In the genomic region with DNA sequence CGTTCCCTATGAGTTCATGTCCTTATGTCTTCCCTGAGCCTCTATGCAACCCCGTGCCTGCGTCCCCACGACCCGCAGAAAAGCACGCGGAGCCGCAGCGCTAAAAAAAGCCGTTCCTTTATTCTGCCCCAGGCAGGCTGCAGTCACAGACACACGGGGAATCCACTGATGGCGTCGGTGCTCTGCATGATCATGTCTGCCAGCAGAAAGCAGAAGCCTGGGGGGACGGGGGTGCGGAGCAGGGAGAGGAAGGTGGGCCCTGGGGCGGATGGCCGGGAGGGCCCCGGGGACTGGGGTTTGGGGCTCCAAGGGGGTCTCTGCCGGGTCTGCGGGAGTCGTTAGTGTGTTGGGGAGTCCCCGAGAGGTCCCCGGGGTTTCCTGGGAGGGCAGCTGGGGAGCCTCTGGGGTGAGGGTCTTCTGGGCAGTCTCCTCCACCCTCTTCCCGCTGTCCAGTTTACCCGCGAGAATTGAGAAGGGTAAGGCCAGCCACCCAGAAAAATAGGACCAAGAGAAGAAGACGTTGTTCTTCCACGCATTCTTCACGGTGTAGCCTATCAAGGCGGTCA, we compare ENCODE assay signal across 1 cellular context.
TF ChIP-seq lines count a peak whose summit lies in the region.

No MANE protein-coding gene starts in this region.

TF ChIP-seq in HepG2, 621 proteins besides CTCF, POLR2A, EP300 and RAD21 (continued from another document):
- TF ChIP-seq, protein P1, sequence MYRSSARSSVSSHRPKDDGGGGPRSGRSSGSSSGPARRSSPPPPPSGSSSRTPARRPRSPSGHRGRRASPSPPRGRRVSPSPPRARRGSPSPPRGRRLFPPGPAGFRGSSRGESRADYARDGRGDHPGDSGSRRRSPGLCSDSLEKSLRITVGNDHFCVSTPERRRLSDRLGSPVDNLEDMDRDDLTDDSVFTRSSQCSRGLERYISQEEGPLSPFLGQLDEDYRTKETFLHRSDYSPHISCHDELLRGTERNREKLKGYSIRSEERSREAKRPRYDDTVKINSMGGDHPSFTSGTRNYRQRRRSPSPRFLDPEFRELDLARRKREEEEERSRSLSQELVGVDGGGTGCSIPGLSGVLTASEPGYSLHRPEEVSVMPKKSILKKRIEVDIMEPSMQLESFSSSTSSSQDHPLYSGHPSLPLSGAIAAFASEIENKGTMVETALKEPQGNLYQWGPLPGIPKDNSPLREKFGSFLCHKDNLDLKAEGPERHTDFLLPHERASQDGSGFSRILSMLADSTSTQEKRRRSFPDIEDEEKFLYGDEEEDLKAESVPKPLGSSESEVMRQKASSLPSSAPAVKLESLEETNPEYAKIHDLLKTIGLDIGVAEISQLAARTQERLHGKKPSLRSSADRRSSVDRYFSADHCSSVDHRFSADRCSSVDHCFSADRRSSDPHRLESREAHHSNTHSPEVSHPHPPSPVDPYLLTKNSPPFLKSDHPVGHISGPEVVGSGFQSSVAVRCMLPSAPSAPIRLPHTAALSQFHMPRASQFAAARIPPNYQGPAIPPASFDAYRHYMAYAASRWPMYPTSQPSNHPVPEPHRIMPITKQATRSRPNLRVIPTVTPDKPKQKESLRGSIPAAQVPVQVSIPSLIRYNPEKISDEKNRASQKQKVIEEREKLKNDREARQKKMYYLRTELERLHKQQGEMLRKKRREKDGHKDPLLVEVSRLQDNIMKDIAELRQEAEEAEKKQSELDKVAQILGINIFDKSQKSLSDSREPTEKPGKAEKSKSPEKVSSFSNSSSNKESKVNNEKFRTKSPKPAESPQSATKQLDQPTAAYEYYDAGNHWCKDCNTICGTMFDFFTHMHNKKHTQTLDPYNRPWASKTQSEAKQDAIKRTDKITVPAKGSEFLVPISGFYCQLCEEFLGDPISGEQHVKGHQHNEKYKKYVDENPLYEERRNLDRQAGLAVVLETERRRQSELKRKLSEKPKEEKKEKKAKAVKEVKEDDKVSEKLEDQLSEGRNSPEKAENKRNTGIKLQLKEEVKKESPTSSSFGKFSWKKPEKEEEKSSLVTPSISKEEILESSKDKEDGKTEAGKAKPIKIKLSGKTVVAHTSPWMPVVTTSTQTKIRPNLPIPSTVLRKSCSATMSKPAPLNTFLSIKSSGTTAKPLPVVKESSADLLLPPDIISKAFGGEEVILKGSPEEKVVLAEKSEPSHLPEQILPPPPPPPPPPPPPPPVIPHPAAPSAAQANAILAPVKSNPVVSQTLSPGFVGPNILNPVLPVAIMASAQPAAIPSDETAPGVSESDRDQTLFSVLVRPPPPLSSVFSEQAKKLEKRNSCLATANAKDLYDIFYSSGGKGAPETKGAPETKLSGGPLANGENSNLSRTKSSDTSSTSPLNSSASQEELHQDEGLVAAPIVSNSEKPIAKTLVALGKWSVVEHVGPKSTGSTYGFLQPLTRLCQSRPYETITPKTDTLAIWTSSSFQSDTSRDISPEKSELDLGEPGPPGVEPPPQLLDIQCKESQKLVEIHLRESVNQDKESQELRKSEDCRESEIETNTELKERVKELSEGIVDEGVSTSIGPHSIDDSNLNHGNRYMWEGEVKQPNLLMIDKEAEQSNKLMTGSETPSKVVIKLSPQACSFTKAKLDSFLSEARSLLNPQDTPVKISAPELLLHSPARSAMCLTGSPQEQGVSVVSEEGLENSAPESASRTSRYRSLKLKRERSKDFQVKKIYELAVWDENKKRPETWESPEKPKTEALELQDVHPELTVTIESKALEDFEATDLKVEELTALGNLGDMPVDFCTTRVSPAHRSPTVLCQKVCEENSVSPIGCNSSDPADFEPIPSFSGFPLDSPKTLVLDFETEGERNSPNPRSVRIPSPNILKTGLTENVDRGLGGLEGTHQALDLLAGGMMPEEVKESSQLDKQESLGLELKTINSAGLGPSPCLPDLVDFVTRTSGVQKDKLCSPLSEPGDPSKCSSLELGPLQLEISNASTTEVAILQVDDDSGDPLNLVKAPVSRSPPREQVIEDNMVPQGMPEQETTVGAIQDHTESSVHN (CRISPR knock-in tag; IDR thresholded peaks at IDR 0.05), result no peak
- TF ChIP-seq, protein P2, sequence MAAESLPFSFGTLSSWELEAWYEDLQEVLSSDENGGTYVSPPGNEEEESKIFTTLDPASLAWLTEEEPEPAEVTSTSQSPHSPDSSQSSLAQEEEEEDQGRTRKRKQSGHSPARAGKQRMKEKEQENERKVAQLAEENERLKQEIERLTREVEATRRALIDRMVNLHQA (CRISPR knock-in tag; IDR thresholded peaks at IDR 0.05), result no peak
- TF ChIP-seq, protein P3, sequence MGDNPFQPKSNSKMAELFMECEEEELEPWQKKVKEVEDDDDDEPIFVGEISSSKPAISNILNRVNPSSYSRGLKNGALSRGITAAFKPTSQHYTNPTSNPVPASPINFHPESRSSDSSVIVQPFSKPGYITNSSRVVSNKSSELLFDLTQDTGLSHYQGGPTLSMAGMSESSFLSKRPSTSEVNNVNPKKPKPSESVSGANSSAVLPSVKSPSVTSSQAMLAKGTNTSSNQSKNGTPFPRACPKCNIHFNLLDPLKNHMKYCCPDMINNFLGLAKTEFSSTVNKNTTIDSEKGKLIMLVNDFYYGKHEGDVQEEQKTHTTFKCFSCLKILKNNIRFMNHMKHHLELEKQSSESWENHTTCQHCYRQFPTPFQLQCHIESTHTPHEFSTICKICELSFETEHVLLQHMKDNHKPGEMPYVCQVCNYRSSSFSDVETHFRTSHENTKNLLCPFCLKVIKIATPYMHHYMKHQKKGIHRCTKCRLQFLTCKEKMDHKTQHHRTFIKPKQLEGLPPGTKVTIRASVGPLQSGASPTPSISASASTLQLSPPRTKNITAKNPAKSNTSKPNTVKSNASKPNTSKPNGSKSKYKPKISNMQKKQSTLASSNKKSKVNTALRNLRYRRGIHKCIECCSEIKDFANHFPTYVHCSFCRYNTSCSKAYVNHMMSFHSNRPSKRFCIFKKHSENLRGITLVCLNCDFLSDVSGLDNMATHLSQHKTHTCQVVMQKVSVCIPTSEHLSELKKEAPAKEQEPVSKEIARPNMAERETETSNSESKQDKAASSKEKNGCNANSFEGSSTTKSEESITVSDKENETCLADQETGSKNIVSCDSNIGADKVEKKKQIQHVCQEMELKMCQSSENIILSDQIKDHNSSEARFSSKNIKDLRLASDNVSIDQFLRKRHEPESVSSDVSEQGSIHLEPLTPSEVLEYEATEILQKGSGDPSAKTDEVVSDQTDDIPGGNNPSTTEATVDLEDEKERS (CRISPR knock-in tag; IDR thresholded peaks at IDR 0.05), result 0 out of 2 replicates have a peak, but pooled peaks have one; percentile 9
- TF ChIP-seq ZNF484 (CRISPR knock-in tag; IDR thresholded peaks at IDR 0.05; ENCODE audit: borderline replicate concordance, low read depth) (no peak), ZBTB3 (CRISPR knock-in tag; IDR thresholded peaks at IDR 0.05; ENCODE audit: borderline replicate concordance, low read depth) (no peak), DMAP1 (CRISPR knock-in tag; IDR thresholded peaks at IDR 0.05) (peak; percentile 4; the same call in 1 of the 2 replicates), FOXM1 (CRISPR knock-in tag; IDR thresholded peaks at IDR 0.05) (no peak), ZNF607 (CRISPR knock-in tag; IDR thresholded peaks at IDR 0.05; ENCODE audit: borderline replicate concordance) (peak; percentile 7; the same call in 1 of the 2 replicates), GATAD2A (CRISPR knock-in tag; IDR thresholded peaks at IDR 0.05) (no peak), ZSCAN12 (CRISPR knock-in tag; IDR thresholded peaks at IDR 0.05) (no peak), NR2F6 (IDR thresholded peaks at IDR 0.05) (no peak), NR2F6 (CRISPR knock-in tag; IDR thresholded peaks at IDR 0.05) (peak; percentile 5; the same call in 1 of the 2 replicates), ZSCAN22 (CRISPR knock-in tag; IDR thresholded peaks at IDR 0.05) (no peak), TAF1 (CRISPR knock-in tag; IDR thresholded peaks at IDR 0.05) (peak; percentile 28; the same call in 1 of the 2 replicates), MBNL3 (CRISPR knock-in tag; conservative IDR thresholded peaks at IDR 0.05) (no peak), SIX1 (CRISPR knock-in tag; IDR thresholded peaks at IDR 0.05; ENCODE audit: borderline replicate concordance) (0 out of 2 replicates have a peak, but pooled peaks have one; percentile 4), KAT7 (CRISPR knock-in tag; IDR thresholded peaks at IDR 0.05; ENCODE audit: borderline replicate concordance) (0 out of 2 replicates have a peak, but pooled peaks have one; percentile 10), SCMH1 (CRISPR knock-in tag; IDR thresholded peaks at IDR 0.05; ENCODE audit: borderline replicate concordance) (no peak), ARNT2 (CRISPR knock-in tag; IDR thresholded peaks at IDR 0.05; ENCODE audit: low read depth) (peak; percentile 9; the same call in 1 of the 2 replicates), IRX3 (CRISPR knock-in tag; IDR thresholded peaks at IDR 0.05; ENCODE audit: borderline replicate concordance, low read depth) (no peak), PCBP1 (IDR thresholded peaks at IDR 0.05; ENCODE audit: borderline replicate concordance, low read depth, low read length) (no peak), ZNF101 (CRISPR knock-in tag; IDR thresholded peaks at IDR 0.05; ENCODE audit: borderline replicate concordance, low read depth) (no peak), AKAP8 (CRISPR knock-in tag; IDR thresholded peaks at IDR 0.05) (0 out of 2 replicates have a peak, but pooled peaks have one; percentile 77), FIP1L1 (IDR thresholded peaks at IDR 0.05; ENCODE audit: borderline replicate concordance, insufficient read depth, low read depth, low read length) (0 out of 2 replicates have a peak, but pooled peaks have one; percentile 60), RBM22 (optimal IDR thresholded peaks at IDR 0.05; ENCODE audit: low read length) (peak; percentile 71)
- TF ChIP-seq, protein P4, sequence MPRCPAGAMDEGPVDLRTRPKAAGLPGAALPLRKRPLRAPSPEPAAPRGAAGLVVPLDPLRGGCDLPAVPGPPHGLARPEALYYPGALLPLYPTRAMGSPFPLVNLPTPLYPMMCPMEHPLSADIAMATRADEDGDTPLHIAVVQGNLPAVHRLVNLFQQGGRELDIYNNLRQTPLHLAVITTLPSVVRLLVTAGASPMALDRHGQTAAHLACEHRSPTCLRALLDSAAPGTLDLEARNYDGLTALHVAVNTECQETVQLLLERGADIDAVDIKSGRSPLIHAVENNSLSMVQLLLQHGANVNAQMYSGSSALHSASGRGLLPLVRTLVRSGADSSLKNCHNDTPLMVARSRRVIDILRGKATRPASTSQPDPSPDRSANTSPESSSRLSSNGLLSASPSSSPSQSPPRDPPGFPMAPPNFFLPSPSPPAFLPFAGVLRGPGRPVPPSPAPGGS (CRISPR knock-in tag; IDR thresholded peaks at IDR 0.05), result peak; percentile 24; the same call in 1 of the 2 replicates
- TF ChIP-seq, protein P5, sequence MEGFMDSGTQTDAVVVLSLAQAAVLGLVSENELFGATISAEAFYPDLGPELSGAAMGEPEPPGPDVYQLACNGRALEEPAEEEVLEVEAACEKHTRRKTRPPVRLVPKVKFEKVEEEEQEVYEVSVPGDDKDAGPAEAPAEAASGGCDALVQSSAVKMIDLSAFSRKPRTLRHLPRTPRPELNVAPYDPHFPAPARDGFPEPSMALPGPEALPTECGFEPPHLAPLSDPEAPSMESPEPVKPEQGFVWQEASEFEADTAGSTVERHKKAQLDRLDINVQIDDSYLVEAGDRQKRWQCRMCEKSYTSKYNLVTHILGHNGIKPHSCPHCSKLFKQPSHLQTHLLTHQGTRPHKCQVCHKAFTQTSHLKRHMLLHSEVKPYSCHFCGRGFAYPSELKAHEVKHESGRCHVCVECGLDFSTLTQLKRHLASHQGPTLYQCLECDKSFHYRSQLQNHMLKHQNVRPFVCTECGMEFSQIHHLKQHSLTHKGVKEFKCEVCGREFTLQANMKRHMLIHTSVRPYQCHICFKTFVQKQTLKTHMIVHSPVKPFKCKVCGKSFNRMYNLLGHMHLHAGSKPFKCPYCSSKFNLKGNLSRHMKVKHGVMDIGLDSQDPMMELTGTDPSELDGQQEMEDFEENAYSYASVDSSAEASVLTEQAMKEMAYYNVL (CRISPR knock-in tag; IDR thresholded peaks at IDR 0.05; ENCODE audit: borderline replicate concordance), result no peak
- TF ChIP-seq, protein P6, sequence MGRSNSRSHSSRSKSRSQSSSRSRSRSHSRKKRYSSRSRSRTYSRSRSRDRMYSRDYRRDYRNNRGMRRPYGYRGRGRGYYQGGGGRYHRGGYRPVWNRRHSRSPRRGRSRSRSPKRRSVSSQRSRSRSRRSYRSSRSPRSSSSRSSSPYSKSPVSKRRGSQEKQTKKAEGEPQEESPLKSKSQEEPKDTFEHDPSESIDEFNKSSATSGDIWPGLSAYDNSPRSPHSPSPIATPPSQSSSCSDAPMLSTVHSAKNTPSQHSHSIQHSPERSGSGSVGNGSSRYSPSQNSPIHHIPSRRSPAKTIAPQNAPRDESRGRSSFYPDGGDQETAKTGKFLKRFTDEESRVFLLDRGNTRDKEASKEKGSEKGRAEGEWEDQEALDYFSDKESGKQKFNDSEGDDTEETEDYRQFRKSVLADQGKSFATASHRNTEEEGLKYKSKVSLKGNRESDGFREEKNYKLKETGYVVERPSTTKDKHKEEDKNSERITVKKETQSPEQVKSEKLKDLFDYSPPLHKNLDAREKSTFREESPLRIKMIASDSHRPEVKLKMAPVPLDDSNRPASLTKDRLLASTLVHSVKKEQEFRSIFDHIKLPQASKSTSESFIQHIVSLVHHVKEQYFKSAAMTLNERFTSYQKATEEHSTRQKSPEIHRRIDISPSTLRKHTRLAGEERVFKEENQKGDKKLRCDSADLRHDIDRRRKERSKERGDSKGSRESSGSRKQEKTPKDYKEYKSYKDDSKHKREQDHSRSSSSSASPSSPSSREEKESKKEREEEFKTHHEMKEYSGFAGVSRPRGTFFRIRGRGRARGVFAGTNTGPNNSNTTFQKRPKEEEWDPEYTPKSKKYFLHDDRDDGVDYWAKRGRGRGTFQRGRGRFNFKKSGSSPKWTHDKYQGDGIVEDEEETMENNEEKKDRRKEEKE (IDR thresholded peaks at IDR 0.05), result no peak
- TF ChIP-seq, protein P7, sequence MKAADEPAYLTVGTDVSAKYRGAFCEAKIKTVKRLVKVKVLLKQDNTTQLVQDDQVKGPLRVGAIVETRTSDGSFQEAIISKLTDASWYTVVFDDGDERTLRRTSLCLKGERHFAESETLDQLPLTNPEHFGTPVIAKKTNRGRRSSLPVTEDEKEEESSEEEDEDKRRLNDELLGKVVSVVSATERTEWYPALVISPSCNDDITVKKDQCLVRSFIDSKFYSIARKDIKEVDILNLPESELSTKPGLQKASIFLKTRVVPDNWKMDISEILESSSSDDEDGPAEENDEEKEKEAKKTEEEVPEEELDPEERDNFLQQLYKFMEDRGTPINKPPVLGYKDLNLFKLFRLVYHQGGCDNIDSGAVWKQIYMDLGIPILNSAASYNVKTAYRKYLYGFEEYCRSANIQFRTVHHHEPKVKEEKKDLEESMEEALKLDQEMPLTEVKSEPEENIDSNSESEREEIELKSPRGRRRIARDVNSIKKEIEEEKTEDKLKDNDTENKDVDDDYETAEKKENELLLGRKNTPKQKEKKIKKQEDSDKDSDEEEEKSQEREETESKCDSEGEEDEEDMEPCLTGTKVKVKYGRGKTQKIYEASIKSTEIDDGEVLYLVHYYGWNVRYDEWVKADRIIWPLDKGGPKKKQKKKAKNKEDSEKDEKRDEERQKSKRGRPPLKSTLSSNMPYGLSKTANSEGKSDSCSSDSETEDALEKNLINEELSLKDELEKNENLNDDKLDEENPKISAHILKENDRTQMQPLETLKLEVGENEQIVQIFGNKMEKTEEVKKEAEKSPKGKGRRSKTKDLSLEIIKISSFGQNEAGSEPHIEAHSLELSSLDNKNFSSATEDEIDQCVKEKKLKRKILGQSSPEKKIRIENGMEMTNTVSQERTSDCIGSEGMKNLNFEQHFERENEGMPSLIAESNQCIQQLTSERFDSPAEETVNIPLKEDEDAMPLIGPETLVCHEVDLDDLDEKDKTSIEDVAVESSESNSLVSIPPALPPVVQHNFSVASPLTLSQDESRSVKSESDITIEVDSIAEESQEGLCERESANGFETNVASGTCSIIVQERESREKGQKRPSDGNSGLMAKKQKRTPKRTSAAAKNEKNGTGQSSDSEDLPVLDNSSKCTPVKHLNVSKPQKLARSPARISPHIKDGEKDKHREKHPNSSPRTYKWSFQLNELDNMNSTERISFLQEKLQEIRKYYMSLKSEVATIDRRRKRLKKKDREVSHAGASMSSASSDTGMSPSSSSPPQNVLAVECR (CRISPR knock-in tag; IDR thresholded peaks at IDR 0.05; ENCODE audit: borderline replicate concordance), result no peak
